Comparison of ENCODE assay signal across 23 cellular contexts in the genomic region with DNA sequence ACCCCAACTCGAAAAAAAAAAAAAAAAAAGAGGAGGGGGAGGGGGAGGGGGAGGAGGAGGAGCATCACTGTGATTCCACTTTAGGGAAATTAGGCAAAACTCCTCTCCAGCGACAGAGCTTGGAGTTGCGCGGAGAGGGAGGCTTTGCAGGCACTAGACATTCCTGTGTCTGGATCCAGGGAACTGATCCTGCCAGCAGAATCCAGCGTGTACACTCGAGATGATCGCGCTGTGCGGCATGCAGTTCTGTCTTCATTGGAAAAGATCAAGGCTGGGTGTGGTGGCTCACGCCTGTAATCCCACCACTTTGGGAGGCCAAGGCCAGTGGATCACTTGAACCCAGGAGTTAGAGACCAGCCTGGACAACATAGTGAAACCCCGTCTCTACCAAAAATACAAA. TPM values are rescaled to one million over a fixed set of nuclear protein-coding genes. Genes with fewer than 3 reads are reported as not detected.
DNase-seq lines count a peak whose midpoint lies in the region; ATAC-seq and TF ChIP-seq lines count a peak whose summit lies in the region.
"Had no signal": no experiment of that assay in that cellular context is flagged by ENCODE, and none has a peak within 500 bp of the region (broad histone marks: within the 10 kb centered on the region; RNA-seq: fewer than 3 reads in every experiment).

No MANE protein-coding gene starts in this region.

- no peak for ATAC-seq in GM21423 (IDR thresholded peaks at IDR 0.05; ENCODE audit: unreplicated experiment)
- ATAC-seq in CD8-positive, alpha-beta T cell: no peak
- no peak for ATAC-seq in omental fat pad (ENCODE audit: low FRiP score)
- ATAC-seq: K562, Panc1 had no signal

- no peak overlapping the region for H3K4me3 ChIP-seq in GM23248
- H3K4me3 ChIP-seq in hepatocyte: no peak overlapping the region
- H3K4me3 ChIP-seq in sigmoid colon: no peak overlapping the region
- no peak overlapping the region for H3K4me3 ChIP-seq in CD8-positive, alpha-beta T cell (ENCODE audit: low read depth, low read length)
- H3K4me3 ChIP-seq in tibial artery: no peak overlapping the region
- H3K4me3 ChIP-seq: BLaER1, K562 had no signal

- H3K36me3 Mint-ChIP-seq in CD8-positive, alpha-beta T cell: no peaks in the 10 kb centered on the region

- no peaks in the 10 kb centered on the region for H4K20me1 ChIP-seq in GM23248 (ENCODE audit: insufficient read depth)
- no peaks in the 10 kb centered on the region for H4K20me1 ChIP-seq in hepatocyte (ENCODE audit: insufficient read depth, poor library complexity, severe bottlenecking)
- H4K20me1 ChIP-seq: BLaER1 had no signal

- intact Hi-C loops in sigmoid colon (cut with DNase I) (no loop called here), tibial artery (cut with DNase I; ENCODE audit: low total_unique reads) (no loop called here)
- intact Hi-C loops in CD8-positive, alpha-beta T cell (cut with DNase I, micrococcal nuclease): no loop called here

- H3K27me3 ChIP-seq in GM23248 (replicated peaks; ENCODE audit: insufficient read depth) (no peaks in the 10 kb centered on the region), hepatocyte (no peaks in the 10 kb centered on the region), sigmoid colon (no peaks in the 10 kb centered on the region), tibial artery (no peaks in the 10 kb centered on the region)
- no peaks in the 10 kb centered on the region for H3K27me3 ChIP-seq in CD8-positive, alpha-beta T cell (ENCODE audit: insufficient read depth, low read length)
- H3K27me3 ChIP-seq: BLaER1 had no signal

- peaks cover 15% of the 10 kb centered on the region for H3K4me1 ChIP-seq in GM23248 (ENCODE audit: insufficient read depth)
- peaks cover 12% of the 10 kb centered on the region for H3K4me1 ChIP-seq in hepatocyte (ENCODE audit: insufficient read depth)
- peaks cover 0 to 32% (median 22%) of the 10 kb centered on the region in 4 donors for H3K4me1 ChIP-seq in sigmoid colon
- H3K4me1 ChIP-seq in CD8-positive, alpha-beta T cell (ENCODE audit: insufficient read depth, low read length): no peaks in the 10 kb centered on the region
- peaks cover 0 to 24% (median 10%) of the 10 kb centered on the region in 4 donors for H3K4me1 ChIP-seq in tibial artery
- H3K4me1 ChIP-seq: BLaER1 had no signal

- H3K4me2 ChIP-seq in GM23248 (ENCODE audit: unreplicated experiment) (no peak overlapping the region), hepatocyte (no peak overlapping the region)
- H3K4me2 ChIP-seq: BLaER1 had no signal

- no peaks in the 10 kb centered on the region for H3K79me2 ChIP-seq in GM23248 (ENCODE audit: insufficient read depth)
- no peaks in the 10 kb centered on the region for H3K79me2 ChIP-seq in hepatocyte

- TF ChIP-seq CTCF in hepatocyte (IDR thresholded peaks at IDR 0.05; ENCODE audit: poor library complexity): no peak
- no peak for TF ChIP-seq CTCF in sigmoid colon (IDR thresholded peaks at IDR 0.05)
- TF ChIP-seq CTCF in CD8-positive, alpha-beta T cell (IDR thresholded peaks at IDR 0.05): no peak
- TF ChIP-seq CTCF in omental fat pad (IDR thresholded peaks at IDR 0.05): no peak
- no peak for TF ChIP-seq CTCF in tibial artery (IDR thresholded peaks at IDR 0.05)

- peaks cover 22% of the 10 kb centered on the region for H3F3A ChIP-seq in GM23248 (ENCODE audit: insufficient read depth)

- CTCF ChIA-PET in CD8-positive, alpha-beta T cell (lab: Charles Lee): no interaction called here

- H3K9me2 ChIP-seq in GM23248 (ENCODE audit: insufficient read depth): no peaks in the 10 kb centered on the region
- no peaks in the 10 kb centered on the region for H3K9me2 ChIP-seq in hepatocyte (replicated peaks; ENCODE audit: insufficient read depth)

- H3K27ac ChIP-seq in GM23248: no peak overlapping the region
- H3K27ac ChIP-seq in hepatocyte: no peak overlapping the region
- peak overlapping the region in 3 of 4 donors; percentile 25 to 84 (median 82) for H3K27ac ChIP-seq in sigmoid colon
- H3K27ac ChIP-seq in CD8-positive, alpha-beta T cell (ENCODE audit: low read depth, low read length): no peak overlapping the region
- H3K27ac ChIP-seq in tibial artery: peak overlapping the region in 1 of 2 donors; percentile 78
- H3K27ac ChIP-seq: BLaER1 had no signal

- POLR2A ChIA-PET in CD8-positive, alpha-beta T cell (lab: Charles Lee): no interaction called here

- 56 to 79% methylated on average over 10 to 11 of the region's 11 CpGs for WGBS in GM23248 (ENCODE audit: low coverage in 1 of 2, low lambda C conversion rate in 2 of 2, missing lambda C conversion rate in 2 of 2), 2 experiments
- 59% methylated on average over 10 of the region's 11 CpGs for WGBS in hepatocyte (ENCODE audit: low lambda C conversion rate, missing lambda C conversion rate)
- 76 to 77% methylated on average over 11 of the region's 11 CpGs for WGBS in sigmoid colon, 2 donors

- H3K4me3 Mint-ChIP-seq in CD8-positive, alpha-beta T cell: no peak overlapping the region
- H3K4me3 Mint-ChIP-seq: CD4-positive, alpha-beta T cell had no signal

- no peak overlapping the region for H2AFZ ChIP-seq in GM23248
- H2AFZ ChIP-seq in hepatocyte: no peak overlapping the region

- DNase-seq in GM23248: peak; percentile 27
- DNase-seq in amniotic epithelial cell (ENCODE audit: low read depth): peak; percentile 42
- peak; percentile 29 for DNase-seq in hepatocyte (ENCODE audit: low spot score)
- DNase-seq in sigmoid colon: no peak
- DNase-seq in CD8-positive, alpha-beta T cell: no peak
- DNase-seq in omental fat pad (ENCODE audit: low spot score): no peak
- DNase-seq in tibial artery: no peak
- DNase-seq: ACHN; Caco-2; CD4-positive, alpha-beta T cell; MM.1S; NCI-H1048; NCI-H1436 treated with DMSO at 0.1 percent for 48 hours; NCI-H2029; NCI-H2171; NCI-H345; NCI-H524; NCI-H82; SIG-M5 had no signal

- H3K9ac ChIP-seq in GM23248: no peak overlapping the region
- H3K9ac ChIP-seq: BLaER1 had no signal

- TF ChIP-seq POLR2A in sigmoid colon (IDR thresholded peaks at IDR 0.05): no peak

- H3K9me3 Mint-ChIP-seq in CD8-positive, alpha-beta T cell: no peaks in the 10 kb centered on the region
- H3K9me3 Mint-ChIP-seq: CD4-positive, alpha-beta T cell had no signal

- no peak for TF ChIP-seq EP300 in sigmoid colon (IDR thresholded peaks at IDR 0.05)

- no peaks in the 10 kb centered on the region for H3K36me3 ChIP-seq in GM23248 (ENCODE audit: low read depth)
- H3K36me3 ChIP-seq in hepatocyte (replicated peaks; ENCODE audit: insufficient read depth, low read depth): no peaks in the 10 kb centered on the region
- no peaks in the 10 kb centered on the region for H3K36me3 ChIP-seq in sigmoid colon
- no peaks in the 10 kb centered on the region for H3K36me3 ChIP-seq in CD8-positive, alpha-beta T cell (ENCODE audit: insufficient read depth, low read length)
- H3K36me3 ChIP-seq in tibial artery: no peaks in the 10 kb centered on the region
- H3K36me3 ChIP-seq: BLaER1 had no signal

- H3K4me1 Mint-ChIP-seq in CD8-positive, alpha-beta T cell (ENCODE audit: low read depth): no peaks in the 10 kb centered on the region

- H3K27ac Mint-ChIP-seq in CD8-positive, alpha-beta T cell: no peak overlapping the region
- H3K27ac Mint-ChIP-seq: CD4-positive, alpha-beta T cell had no signal

- in situ Hi-C loops in GM23248 (cut with MboI): no loop called here

- H3K27me3 Mint-ChIP-seq in CD8-positive, alpha-beta T cell (ENCODE audit: low read depth): no peaks in the 10 kb centered on the region
- H3K27me3 Mint-ChIP-seq: CD4-positive, alpha-beta T cell had no signal

- no peaks in the 10 kb centered on the region for H3K9me3 ChIP-seq in GM23248 (ENCODE audit: low read depth)
- no peaks in the 10 kb centered on the region for H3K9me3 ChIP-seq in hepatocyte (ENCODE audit: low read depth)
- no peaks in the 10 kb centered on the region for H3K9me3 ChIP-seq in sigmoid colon
- H3K9me3 ChIP-seq in CD8-positive, alpha-beta T cell (ENCODE audit: low read length): no peaks in the 10 kb centered on the region
- H3K9me3 ChIP-seq in tibial artery: no peaks in the 10 kb centered on the region
- H3K9me3 ChIP-seq: BLaER1, Caco-2 had no signal

RNA-seq across cellular contexts. Expression of a gene that starts 29.6 kb away (rescaled TPM):
- 3.3 and 11.3 TPM in 2 replicates for total RNA-seq in GM23248 (2014; rRNA removed; shearing (Covaris generic))
- polyA plus RNA-seq in GM23248 (2016; fragmentation: Nextera tagmentation; extraction: Ambion mirVana) (7.8 and 10.8 TPM in 2 replicates), hepatocyte (27.7 and 40.9 TPM in 2 replicates), sigmoid colon (10 to 100 TPM in 1 of 3 donors, 1 to 10 TPM in 2; 2.8 to 25.9 (median 3.6) TPM)
- total RNA-seq in hepatocyte (3.0 and 4.5 TPM in 2 replicates), sigmoid colon (10 to 100 TPM; 17.1 to 49.3 (median 28.3) TPM), omental fat pad (100 to 1,000 TPM in 2 of 4 donors, 10 to 100 TPM in 2; 61.1 to 160 (median 85.9) TPM)
- total RNA-seq in CD8-positive, alpha-beta T cell: 100 to 1,000 TPM; 817 to 847 TPM
- polyA plus RNA-seq: K562 had no signal

Comparison
In these comparisons a context has a peak if more than half of its experiments do, and no peak if none do; other contexts are left out.
1. DNase-seq: peak in GM23248 (single experiment), amniotic epithelial cell (single experiment) and hepatocyte (single experiment); none in sigmoid colon (single experiment), CD8-positive, alpha-beta T cell (0 of 7), omental fat pad (single experiment) and tibial artery (0 of 2).
2. H3K27ac ChIP-seq: peak in sigmoid colon (3 of 4); none in GM23248 (single experiment), hepatocyte (single experiment) and CD8-positive, alpha-beta T cell (single experiment).
3. RNA of a gene that starts 29.6 kb away (total RNA-seq): 817 to 847 TPM in CD8-positive, alpha-beta T cell; 61.1 to 160 TPM in omental fat pad, 17.1 to 49.3 TPM in sigmoid colon, 3.3 to 11.3 TPM in GM23248 and 3.0 to 4.5 TPM in hepatocyte; every median in the first group is over 4 times any median in the second.